Comparison of ENCODE assay signal across 1 cellular context in the genomic region with DNA sequence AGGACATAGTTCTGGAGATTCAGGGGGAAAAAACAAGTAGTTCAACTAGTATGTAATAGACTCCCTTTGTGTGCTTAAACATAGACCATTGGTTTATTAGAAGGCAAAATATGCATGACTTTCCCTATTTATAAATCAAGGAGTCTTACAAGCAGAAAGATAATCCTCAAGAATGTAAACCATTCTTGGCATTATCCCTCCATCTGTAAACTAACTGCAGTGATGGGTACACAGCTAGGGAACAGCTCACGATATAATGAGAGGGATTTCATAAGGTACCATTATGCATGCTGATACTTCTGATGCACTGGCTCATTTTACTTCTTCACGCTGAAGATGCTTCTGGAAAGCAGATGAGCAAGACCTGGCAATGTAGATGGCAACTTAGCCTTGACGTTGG.
TF ChIP-seq lines count a peak whose summit lies in the region.

No MANE protein-coding gene starts in this region.

TF ChIP-seq in K562, 482 proteins besides CTCF, POLR2A, EP300 and RAD21:
- TF ChIP-seq, protein P1, sequence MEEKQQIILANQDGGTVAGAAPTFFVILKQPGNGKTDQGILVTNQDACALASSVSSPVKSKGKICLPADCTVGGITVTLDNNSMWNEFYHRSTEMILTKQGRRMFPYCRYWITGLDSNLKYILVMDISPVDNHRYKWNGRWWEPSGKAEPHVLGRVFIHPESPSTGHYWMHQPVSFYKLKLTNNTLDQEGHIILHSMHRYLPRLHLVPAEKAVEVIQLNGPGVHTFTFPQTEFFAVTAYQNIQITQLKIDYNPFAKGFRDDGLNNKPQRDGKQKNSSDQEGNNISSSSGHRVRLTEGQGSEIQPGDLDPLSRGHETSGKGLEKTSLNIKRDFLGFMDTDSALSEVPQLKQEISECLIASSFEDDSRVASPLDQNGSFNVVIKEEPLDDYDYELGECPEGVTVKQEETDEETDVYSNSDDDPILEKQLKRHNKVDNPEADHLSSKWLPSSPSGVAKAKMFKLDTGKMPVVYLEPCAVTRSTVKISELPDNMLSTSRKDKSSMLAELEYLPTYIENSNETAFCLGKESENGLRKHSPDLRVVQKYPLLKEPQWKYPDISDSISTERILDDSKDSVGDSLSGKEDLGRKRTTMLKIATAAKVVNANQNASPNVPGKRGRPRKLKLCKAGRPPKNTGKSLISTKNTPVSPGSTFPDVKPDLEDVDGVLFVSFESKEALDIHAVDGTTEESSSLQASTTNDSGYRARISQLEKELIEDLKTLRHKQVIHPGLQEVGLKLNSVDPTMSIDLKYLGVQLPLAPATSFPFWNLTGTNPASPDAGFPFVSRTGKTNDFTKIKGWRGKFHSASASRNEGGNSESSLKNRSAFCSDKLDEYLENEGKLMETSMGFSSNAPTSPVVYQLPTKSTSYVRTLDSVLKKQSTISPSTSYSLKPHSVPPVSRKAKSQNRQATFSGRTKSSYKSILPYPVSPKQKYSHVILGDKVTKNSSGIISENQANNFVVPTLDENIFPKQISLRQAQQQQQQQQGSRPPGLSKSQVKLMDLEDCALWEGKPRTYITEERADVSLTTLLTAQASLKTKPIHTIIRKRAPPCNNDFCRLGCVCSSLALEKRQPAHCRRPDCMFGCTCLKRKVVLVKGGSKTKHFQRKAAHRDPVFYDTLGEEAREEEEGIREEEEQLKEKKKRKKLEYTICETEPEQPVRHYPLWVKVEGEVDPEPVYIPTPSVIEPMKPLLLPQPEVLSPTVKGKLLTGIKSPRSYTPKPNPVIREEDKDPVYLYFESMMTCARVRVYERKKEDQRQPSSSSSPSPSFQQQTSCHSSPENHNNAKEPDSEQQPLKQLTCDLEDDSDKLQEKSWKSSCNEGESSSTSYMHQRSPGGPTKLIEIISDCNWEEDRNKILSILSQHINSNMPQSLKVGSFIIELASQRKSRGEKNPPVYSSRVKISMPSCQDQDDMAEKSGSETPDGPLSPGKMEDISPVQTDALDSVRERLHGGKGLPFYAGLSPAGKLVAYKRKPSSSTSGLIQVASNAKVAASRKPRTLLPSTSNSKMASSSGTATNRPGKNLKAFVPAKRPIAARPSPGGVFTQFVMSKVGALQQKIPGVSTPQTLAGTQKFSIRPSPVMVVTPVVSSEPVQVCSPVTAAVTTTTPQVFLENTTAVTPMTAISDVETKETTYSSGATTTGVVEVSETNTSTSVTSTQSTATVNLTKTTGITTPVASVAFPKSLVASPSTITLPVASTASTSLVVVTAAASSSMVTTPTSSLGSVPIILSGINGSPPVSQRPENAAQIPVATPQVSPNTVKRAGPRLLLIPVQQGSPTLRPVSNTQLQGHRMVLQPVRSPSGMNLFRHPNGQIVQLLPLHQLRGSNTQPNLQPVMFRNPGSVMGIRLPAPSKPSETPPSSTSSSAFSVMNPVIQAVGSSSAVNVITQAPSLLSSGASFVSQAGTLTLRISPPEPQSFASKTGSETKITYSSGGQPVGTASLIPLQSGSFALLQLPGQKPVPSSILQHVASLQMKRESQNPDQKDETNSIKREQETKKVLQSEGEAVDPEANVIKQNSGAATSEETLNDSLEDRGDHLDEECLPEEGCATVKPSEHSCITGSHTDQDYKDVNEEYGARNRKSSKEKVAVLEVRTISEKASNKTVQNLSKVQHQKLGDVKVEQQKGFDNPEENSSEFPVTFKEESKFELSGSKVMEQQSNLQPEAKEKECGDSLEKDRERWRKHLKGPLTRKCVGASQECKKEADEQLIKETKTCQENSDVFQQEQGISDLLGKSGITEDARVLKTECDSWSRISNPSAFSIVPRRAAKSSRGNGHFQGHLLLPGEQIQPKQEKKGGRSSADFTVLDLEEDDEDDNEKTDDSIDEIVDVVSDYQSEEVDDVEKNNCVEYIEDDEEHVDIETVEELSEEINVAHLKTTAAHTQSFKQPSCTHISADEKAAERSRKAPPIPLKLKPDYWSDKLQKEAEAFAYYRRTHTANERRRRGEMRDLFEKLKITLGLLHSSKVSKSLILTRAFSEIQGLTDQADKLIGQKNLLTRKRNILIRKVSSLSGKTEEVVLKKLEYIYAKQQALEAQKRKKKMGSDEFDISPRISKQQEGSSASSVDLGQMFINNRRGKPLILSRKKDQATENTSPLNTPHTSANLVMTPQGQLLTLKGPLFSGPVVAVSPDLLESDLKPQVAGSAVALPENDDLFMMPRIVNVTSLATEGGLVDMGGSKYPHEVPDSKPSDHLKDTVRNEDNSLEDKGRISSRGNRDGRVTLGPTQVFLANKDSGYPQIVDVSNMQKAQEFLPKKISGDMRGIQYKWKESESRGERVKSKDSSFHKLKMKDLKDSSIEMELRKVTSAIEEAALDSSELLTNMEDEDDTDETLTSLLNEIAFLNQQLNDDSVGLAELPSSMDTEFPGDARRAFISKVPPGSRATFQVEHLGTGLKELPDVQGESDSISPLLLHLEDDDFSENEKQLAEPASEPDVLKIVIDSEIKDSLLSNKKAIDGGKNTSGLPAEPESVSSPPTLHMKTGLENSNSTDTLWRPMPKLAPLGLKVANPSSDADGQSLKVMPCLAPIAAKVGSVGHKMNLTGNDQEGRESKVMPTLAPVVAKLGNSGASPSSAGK (IDR thresholded peaks at IDR 0.05) = no peak
- TF ChIP-seq MXI1 (IDR thresholded peaks at IDR 0.05; ENCODE audit: low read depth, low read length) (no peak), TRIM28 (IDR thresholded peaks at IDR 0.05) (no peak), SRSF9 (IDR thresholded peaks at IDR 0.05; ENCODE audit: borderline replicate concordance, low read depth, low read length) (no peak), PHF8 (IDR thresholded peaks at IDR 0.05; ENCODE audit: borderline replicate concordance, low read length) (no peak), BACH1 (tag; IDR thresholded peaks at IDR 0.05) (no peak), TOE1 (IDR thresholded peaks at IDR 0.05; ENCODE audit: borderline replicate concordance) (no peak), TOE1 (CRISPR knock-in tag; IDR thresholded peaks at IDR 0.05; ENCODE audit: borderline replicate concordance, low read depth) (no peak), ZC3H11A (IDR thresholded peaks at IDR 0.05; ENCODE audit: low read depth, low read length) (no peak), ZNF274 (IDR thresholded peaks at IDR 0.05; ENCODE audit: borderline replicate concordance, low read depth, low read length) (no peak), SMARCA5 (IDR thresholded peaks at IDR 0.05) (no peak), MTA1 (IDR thresholded peaks at IDR 0.05; ENCODE audit: borderline replicate concordance) (no peak), ZC3H8 (IDR thresholded peaks at IDR 0.05) (no peak), RBFOX2 (IDR thresholded peaks at IDR 0.05; ENCODE audit: low read depth, low read length) (no peak), U2AF2 (optimal IDR thresholded peaks at IDR 0.05; ENCODE audit: low read depth, low read length) (no peak)
- TF ChIP-seq, protein P2, sequence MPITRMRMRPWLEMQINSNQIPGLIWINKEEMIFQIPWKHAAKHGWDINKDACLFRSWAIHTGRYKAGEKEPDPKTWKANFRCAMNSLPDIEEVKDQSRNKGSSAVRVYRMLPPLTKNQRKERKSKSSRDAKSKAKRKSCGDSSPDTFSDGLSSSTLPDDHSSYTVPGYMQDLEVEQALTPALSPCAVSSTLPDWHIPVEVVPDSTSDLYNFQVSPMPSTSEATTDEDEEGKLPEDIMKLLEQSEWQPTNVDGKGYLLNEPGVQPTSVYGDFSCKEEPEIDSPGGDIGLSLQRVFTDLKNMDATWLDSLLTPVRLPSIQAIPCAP (CRISPR knock-in tag; IDR thresholded peaks at IDR 0.05; ENCODE audit: borderline replicate concordance) = no peak
- TF ChIP-seq, protein P3, sequence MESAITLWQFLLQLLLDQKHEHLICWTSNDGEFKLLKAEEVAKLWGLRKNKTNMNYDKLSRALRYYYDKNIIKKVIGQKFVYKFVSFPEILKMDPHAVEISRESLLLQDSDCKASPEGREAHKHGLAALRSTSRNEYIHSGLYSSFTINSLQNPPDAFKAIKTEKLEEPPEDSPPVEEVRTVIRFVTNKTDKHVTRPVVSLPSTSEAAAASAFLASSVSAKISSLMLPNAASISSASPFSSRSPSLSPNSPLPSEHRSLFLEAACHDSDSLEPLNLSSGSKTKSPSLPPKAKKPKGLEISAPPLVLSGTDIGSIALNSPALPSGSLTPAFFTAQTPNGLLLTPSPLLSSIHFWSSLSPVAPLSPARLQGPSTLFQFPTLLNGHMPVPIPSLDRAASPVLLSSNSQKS (CRISPR knock-in tag; IDR thresholded peaks at IDR 0.05) = no peak
- TF ChIP-seq, protein P4, sequence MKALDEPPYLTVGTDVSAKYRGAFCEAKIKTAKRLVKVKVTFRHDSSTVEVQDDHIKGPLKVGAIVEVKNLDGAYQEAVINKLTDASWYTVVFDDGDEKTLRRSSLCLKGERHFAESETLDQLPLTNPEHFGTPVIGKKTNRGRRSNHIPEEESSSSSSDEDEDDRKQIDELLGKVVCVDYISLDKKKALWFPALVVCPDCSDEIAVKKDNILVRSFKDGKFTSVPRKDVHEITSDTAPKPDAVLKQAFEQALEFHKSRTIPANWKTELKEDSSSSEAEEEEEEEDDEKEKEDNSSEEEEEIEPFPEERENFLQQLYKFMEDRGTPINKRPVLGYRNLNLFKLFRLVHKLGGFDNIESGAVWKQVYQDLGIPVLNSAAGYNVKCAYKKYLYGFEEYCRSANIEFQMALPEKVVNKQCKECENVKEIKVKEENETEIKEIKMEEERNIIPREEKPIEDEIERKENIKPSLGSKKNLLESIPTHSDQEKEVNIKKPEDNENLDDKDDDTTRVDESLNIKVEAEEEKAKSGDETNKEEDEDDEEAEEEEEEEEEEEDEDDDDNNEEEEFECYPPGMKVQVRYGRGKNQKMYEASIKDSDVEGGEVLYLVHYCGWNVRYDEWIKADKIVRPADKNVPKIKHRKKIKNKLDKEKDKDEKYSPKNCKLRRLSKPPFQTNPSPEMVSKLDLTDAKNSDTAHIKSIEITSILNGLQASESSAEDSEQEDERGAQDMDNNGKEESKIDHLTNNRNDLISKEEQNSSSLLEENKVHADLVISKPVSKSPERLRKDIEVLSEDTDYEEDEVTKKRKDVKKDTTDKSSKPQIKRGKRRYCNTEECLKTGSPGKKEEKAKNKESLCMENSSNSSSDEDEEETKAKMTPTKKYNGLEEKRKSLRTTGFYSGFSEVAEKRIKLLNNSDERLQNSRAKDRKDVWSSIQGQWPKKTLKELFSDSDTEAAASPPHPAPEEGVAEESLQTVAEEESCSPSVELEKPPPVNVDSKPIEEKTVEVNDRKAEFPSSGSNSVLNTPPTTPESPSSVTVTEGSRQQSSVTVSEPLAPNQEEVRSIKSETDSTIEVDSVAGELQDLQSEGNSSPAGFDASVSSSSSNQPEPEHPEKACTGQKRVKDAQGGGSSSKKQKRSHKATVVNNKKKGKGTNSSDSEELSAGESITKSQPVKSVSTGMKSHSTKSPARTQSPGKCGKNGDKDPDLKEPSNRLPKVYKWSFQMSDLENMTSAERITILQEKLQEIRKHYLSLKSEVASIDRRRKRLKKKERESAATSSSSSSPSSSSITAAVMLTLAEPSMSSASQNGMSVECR (CRISPR knock-in tag; IDR thresholded peaks at IDR 0.05) = no peak
- TF ChIP-seq, protein P5, sequence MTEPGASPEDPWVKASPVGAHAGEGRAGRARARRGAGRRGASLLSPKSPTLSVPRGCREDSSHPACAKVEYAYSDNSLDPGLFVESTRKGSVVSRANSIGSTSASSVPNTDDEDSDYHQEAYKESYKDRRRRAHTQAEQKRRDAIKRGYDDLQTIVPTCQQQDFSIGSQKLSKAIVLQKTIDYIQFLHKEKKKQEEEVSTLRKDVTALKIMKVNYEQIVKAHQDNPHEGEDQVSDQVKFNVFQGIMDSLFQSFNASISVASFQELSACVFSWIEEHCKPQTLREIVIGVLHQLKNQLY (CRISPR knock-in tag; conservative IDR thresholded peaks at IDR 0.05) = no peak
- TF ChIP-seq, protein P6, sequence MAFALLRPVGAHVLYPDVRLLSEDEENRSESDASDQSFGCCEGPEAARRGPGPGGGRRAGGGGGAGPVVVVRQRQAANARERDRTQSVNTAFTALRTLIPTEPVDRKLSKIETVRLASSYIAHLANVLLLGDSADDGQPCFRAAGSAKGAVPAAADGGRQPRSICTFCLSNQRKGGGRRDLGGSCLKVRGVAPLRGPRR (CRISPR knock-in tag; IDR thresholded peaks at IDR 0.05) = no peak
